In the genomic region with DNA sequence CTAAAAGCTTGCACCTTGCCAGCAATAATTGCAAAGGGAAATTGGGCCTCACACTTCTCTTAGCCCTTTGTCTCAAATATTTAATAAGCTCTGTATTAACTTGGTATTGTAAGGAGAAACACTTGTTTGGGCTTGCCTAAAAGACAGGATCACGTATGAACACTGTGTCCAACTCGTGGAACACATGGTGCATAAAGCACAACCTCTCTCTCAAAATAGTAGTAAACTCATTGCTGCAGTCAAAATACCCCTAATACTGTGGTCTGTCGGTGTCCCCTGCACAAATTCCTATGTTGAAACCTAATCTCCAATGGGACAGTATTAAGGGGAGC, we compare ENCODE assay signal across 8 cellular contexts. TPM values are rescaled to one million over a fixed set of nuclear protein-coding genes. Genes with fewer than 3 reads are reported as not detected.
DNase-seq lines count a peak whose midpoint lies in the region; ATAC-seq and TF ChIP-seq lines count a peak whose summit lies in the region.

No MANE protein-coding gene starts in this region.

- no peak for TF ChIP-seq POLR2A in right lobe of liver (IDR thresholded peaks at IDR 0.05)
- TF ChIP-seq POLR2A in uterus (IDR thresholded peaks at IDR 0.05), result no peak

- intact Hi-C loops in right lobe of liver (cut with DNase I) (no loop called here), uterus (cut with DNase I; ENCODE audit: low total_unique reads) (no loop called here)

- H3K4me3 ChIP-seq in CD8-positive, alpha-beta memory T cell (ENCODE audit: low read length), result peak overlapping the region; percentile 75
- peak overlapping the region; percentile 54 to 86 (median 76) for H3K4me3 ChIP-seq in right lobe of liver
- H3K4me3 ChIP-seq in uterus, result peak overlapping the region; percentile 56 to 80

- POLR2A ChIA-PET in CD8-positive, alpha-beta memory T cell (lab: Charles Lee), result interaction anchor here (0.6 to 3.6 kb wide), 11 partner anchors 14 to 1397 kb away, joined by 3 to 15 read pairs (median 6); a partner anchor contains a TSS

- peaks cover 17% of the 10 kb centered on the region for H3K36me3 ChIP-seq in CD8-positive, alpha-beta memory T cell (ENCODE audit: insufficient read depth, low read length)
- peaks cover 0 to 34% (median 11%) of the 10 kb centered on the region in 4 donors for H3K36me3 ChIP-seq in right lobe of liver
- H3K36me3 ChIP-seq in uterus, result no peaks in the 10 kb centered on the region

- peaks cover 42 to 60% (median 59%) of the 10 kb centered on the region in 3 donors for H3K4me1 Mint-ChIP-seq in CD8-positive, alpha-beta memory T cell

- peaks cover 0 to 4% of the 10 kb centered on the region in 2 donors for H3K27me3 Mint-ChIP-seq in CD8-positive, alpha-beta memory T cell

- TF ChIP-seq CTCF in right lobe of liver (IDR thresholded peaks at IDR 0.05), result no peak
- TF ChIP-seq CTCF in uterus (IDR thresholded peaks at IDR 0.05), result no peak

- no peaks in the 10 kb centered on the region for H3K27me3 ChIP-seq in CD8-positive, alpha-beta memory T cell (ENCODE audit: insufficient read depth, low read length, poor library complexity, severe bottlenecking)
- H3K27me3 ChIP-seq in right lobe of liver, result no peaks in the 10 kb centered on the region
- no peaks in the 10 kb centered on the region for H3K27me3 ChIP-seq in uterus

- H3K27ac Mint-ChIP-seq in CD8-positive, alpha-beta memory T cell, result peak overlapping the region; percentile 95 to 100 (median 98)

- H3K36me3 Mint-ChIP-seq in CD8-positive, alpha-beta memory T cell, result peaks cover 4 to 57% (median 7%) of the 10 kb centered on the region in 3 donors

- DNase-seq in CD8-positive, alpha-beta memory T cell, result no peak
- DNase-seq in right lobe of liver (no peak), uterus (no peak), DMS114 treated with DMSO at 0.1 percent for 48 hours (lab: John Stamatoyannopoulos, UW; ENCODE audit: unreplicated experiment) (no peak)
- DNase-seq in activated effector memory CD4-positive, alpha-beta T cell treated with Interleukin-2 at 50 U/mL for 16 hours, result no peak

- no peaks in the 10 kb centered on the region for H3K9me3 ChIP-seq in CD8-positive, alpha-beta memory T cell (ENCODE audit: low read length)
- no peaks in the 10 kb centered on the region for H3K9me3 ChIP-seq in right lobe of liver
- no peaks in the 10 kb centered on the region for H3K9me3 ChIP-seq in uterus

- H3K9me3 Mint-ChIP-seq in CD8-positive, alpha-beta memory T cell, result no peaks in the 10 kb centered on the region

- peak overlapping the region; percentile 94 to 99 (median 97) for H3K4me3 Mint-ChIP-seq in CD8-positive, alpha-beta memory T cell

- 29% methylated on average over 3 of the region's 3 CpGs for WGBS in right lobe of liver (ENCODE audit: insufficient coverage, low coverage, low lambda C conversion rate, missing lambda C conversion rate)

- ATAC-seq in HG02763 (IDR thresholded peaks at IDR 0.05; ENCODE audit: unreplicated experiment) (peak; percentile 3), right lobe of liver (no peak)
- ATAC-seq in activated CD4-positive, CD25-positive, alpha-beta regulatory T cell treated with anti-CD3 and anti-CD28 coated beads, Interleukin-2, amount 50 U/mL, for 24 hours, result no peak

- peak overlapping the region; percentile 99 for H3K27ac ChIP-seq in CD8-positive, alpha-beta memory T cell (ENCODE audit: low read depth, low read length)
- H3K27ac ChIP-seq in angular gyrus (ENCODE audit: low read depth, low read length), result peak overlapping the region; percentile 92
- peak overlapping the region; percentile 88 to 95 (median 90) for H3K27ac ChIP-seq in right lobe of liver
- peak overlapping the region; percentile 87 to 95 for H3K27ac ChIP-seq in uterus

- CTCF ChIA-PET in CD8-positive, alpha-beta memory T cell (lab: Charles Lee), result interaction anchor here (1.1 to 2.0 kb wide), 4 partner anchors 11 to 40 kb away, joined by 3 to 10 read pairs (median 6); no protein-coding TSS in a partner anchor

- H3K4me1 ChIP-seq in CD8-positive, alpha-beta memory T cell (ENCODE audit: insufficient read depth, low read length), result peaks cover 25% of the 10 kb centered on the region
- H3K4me1 ChIP-seq in right lobe of liver (peaks cover 0 to 19% (median 7%) of the 10 kb centered on the region in 4 donors), uterus (no peaks in the 10 kb centered on the region)

RNA-seq across cellular contexts. Expression of a gene that starts 0.4 kb away (rescaled TPM):
- 10 to 100 TPM; 31.8 to 35.6 TPM for total RNA-seq in CD8-positive, alpha-beta memory T cell
- 40.0 TPM for polyA plus RNA-seq in CD8-positive, alpha-beta memory T cell
- total RNA-seq in right lobe of liver (10 to 100 TPM in 4 of 6 experiments, 1 to 10 TPM in 2; 7.9 to 15.4 (median 11.5) TPM), uterus (10 to 100 TPM; 24.1 to 69.3 (median 44.9) TPM)

RNA-seq across cellular contexts. Expression of a gene that starts 27.6 kb away (rescaled TPM):
- total RNA-seq in CD8-positive, alpha-beta memory T cell, result 10 to 100 TPM; 76.6 to 89.5 TPM
- 42.6 TPM for polyA plus RNA-seq in CD8-positive, alpha-beta memory T cell
- 10 to 100 TPM; 17.2 to 27.3 (median 20.3) TPM for total RNA-seq in right lobe of liver
- total RNA-seq in uterus, result 100 to 1,000 TPM in 2 of 4 donors, 10 to 100 TPM in 2; 62.9 to 122 (median 91.0) TPM

RNA-seq across cellular contexts. Expression of a gene that starts 32.2 kb away (rescaled TPM):
- 100 to 1,000 TPM; 121 to 124 TPM for total RNA-seq in CD8-positive, alpha-beta memory T cell
- polyA plus RNA-seq in CD8-positive, alpha-beta memory T cell, result 425 TPM
- total RNA-seq in right lobe of liver, result 10 to 100 TPM; 25.6 to 48.8 (median 36.3) TPM
- 100 to 1,000 TPM in 3 of 4 donors, 10 to 100 TPM in 1; 86.8 to 143 (median 120) TPM for total RNA-seq in uterus

RNA-seq across cellular contexts. Expression of a gene that starts 39.0 kb away (rescaled TPM):
- total RNA-seq in CD8-positive, alpha-beta memory T cell, result 10 to 100 TPM; 19.7 TPM
- 14.7 TPM for polyA plus RNA-seq in CD8-positive, alpha-beta memory T cell
- total RNA-seq in right lobe of liver (1 to 10 TPM; 3.4 to 8.7 (median 5.1) TPM), uterus (10 to 100 TPM; 44.1 to 73.0 (median 57.9) TPM)
